Comparison of ENCODE assay signal across 13 cellular contexts in genomic region chr17:75638039-75638438, GRCh38. TPM values are rescaled to one million over a fixed set of nuclear protein-coding genes. Genes with fewer than 3 reads are reported as not detected.
A peak's percentile ranks its signal among the peaks of the same experiment; 100 is the strongest.
DNase-seq lines count a peak whose midpoint lies in the region; ATAC-seq and TF ChIP-seq lines count a peak whose summit lies in the region.
"Not testable (repeated sequence)": the region's sequence is repeated elsewhere in the genome, so short reads cannot be mapped to it uniquely, and the experiment has no call there.
"Had no signal": no experiment of that assay in that cellular context is flagged by ENCODE, and none has a peak within 500 bp of the region (broad histone marks: within the 10 kb centered on the region; RNA-seq: fewer than 3 reads in every experiment).

No MANE protein-coding gene starts in this region.

- TF ChIP-seq EP300 in stomach (IDR thresholded peaks at IDR 0.05): not testable (repeated sequence)

- intact Hi-C loops in left cardiac atrium (cut with DNase I); stomach (cut with DNase I; ENCODE audit: low total_unique reads); thyroid gland (cut with DNase I): not testable (repeated sequence)

- H3K36me3 Mint-ChIP-seq in endothelial cell (ENCODE audit: low read depth, unreplicated experiment); stimulated activated effector memory CD8-positive, alpha-beta T cell treated with anti-CD3 and anti-CD28 coated beads, Interleukin-12 subunit alpha, Interleukin-12 subunit beta, amount 100 ng/mL, for 72 hours: not testable (repeated sequence)

- H3K4me1 ChIP-seq in right atrium auricular region (peaks cover 0 to 76% of the 10 kb centered on the region in 2 donors), mucosa of stomach (ENCODE audit: control insufficient read depth, insufficient read depth, low read length) (peaks cover 96% of the 10 kb centered on the region), stomach (peaks cover 76 to 94% (median 89%) of the 10 kb centered on the region in 4 donors), thyroid gland (peaks cover 69 to 97% of the 10 kb centered on the region in 2 donors)

- TF ChIP-seq POLR2A in stomach (IDR thresholded peaks at IDR 0.05); thyroid gland (IDR thresholded peaks at IDR 0.05): not testable (repeated sequence)

- not testable (repeated sequence) for H3K27ac Mint-ChIP-seq in endothelial cell (ENCODE audit: unreplicated experiment)
- peak overlapping the region; percentile 26 for H3K27ac Mint-ChIP-seq in stimulated activated effector memory CD8-positive, alpha-beta T cell treated with anti-CD3 and anti-CD28 coated beads, Interleukin-12 subunit alpha, Interleukin-12 subunit beta, amount 100 ng/mL, for 72 hours

- 91 to 95% (median 92%) methylated on average over 12 of the region's 12 CpGs for WGBS in stomach, 5 donors
- 95 to 98% methylated on average over 12 of the region's 12 CpGs for WGBS in thyroid gland, 2 donors

- H3K9ac ChIP-seq in mucosa of stomach (ENCODE audit: low read length): peak overlapping the region; percentile 90

- H3K9me3 Mint-ChIP-seq in endothelial cell (ENCODE audit: unreplicated experiment); stimulated activated effector memory CD8-positive, alpha-beta T cell treated with anti-CD3 and anti-CD28 coated beads, Interleukin-12 subunit alpha, Interleukin-12 subunit beta, amount 100 ng/mL, for 72 hours: not testable (repeated sequence)

- not testable (repeated sequence) for TF ChIP-seq CTCF in endothelial cell (IDR thresholded peaks at IDR 0.05; ENCODE audit: unreplicated experiment); right atrium auricular region (IDR thresholded peaks at IDR 0.05); stomach (IDR thresholded peaks at IDR 0.05); thyroid gland (IDR thresholded peaks at IDR 0.05)

- ATAC-seq in left cardiac atrium; stimulated activated effector memory CD8-positive, alpha-beta T cell treated with anti-CD3 and anti-CD28 coated beads, Interleukin-12 subunit alpha, Interleukin-12 subunit beta, amount 100 ng/mL, for 72 hours: not testable (repeated sequence)

- H3K4me1 Mint-ChIP-seq in endothelial cell (ENCODE audit: unreplicated experiment); stimulated activated effector memory CD8-positive, alpha-beta T cell treated with anti-CD3 and anti-CD28 coated beads, Interleukin-12 subunit alpha, Interleukin-12 subunit beta, amount 100 ng/mL, for 72 hours: not testable (repeated sequence)

- H3K27ac ChIP-seq in right atrium auricular region (peak overlapping the region; percentile 58 to 88), stomach (peak overlapping the region; percentile 87 to 96 (median 89)), thyroid gland (peak overlapping the region; percentile 96 to 98 (median 97))

- not testable (repeated sequence) for H3K4me3 ChIP-seq in right atrium auricular region; stomach; thyroid gland (replicated peaks in 1 of 3)
- H3K4me3 ChIP-seq in mucosa of stomach (ENCODE audit: low read length): peak overlapping the region; percentile 14

- not testable (repeated sequence) for H3K9me3 ChIP-seq in right atrium auricular region; mucosa of stomach (ENCODE audit: control insufficient read depth, low read length); stomach; thyroid gland

- H3K27me3 ChIP-seq in right atrium auricular region; mucosa of stomach (ENCODE audit: control insufficient read depth, insufficient read depth, low read length); stomach; thyroid gland: not testable (repeated sequence)

- peak overlapping the region; percentile 31 for H3K4me3 Mint-ChIP-seq in endothelial cell (ENCODE audit: unreplicated experiment)
- H3K4me3 Mint-ChIP-seq in stimulated activated effector memory CD8-positive, alpha-beta T cell treated with anti-CD3 and anti-CD28 coated beads, Interleukin-12 subunit alpha, Interleukin-12 subunit beta, amount 100 ng/mL, for 72 hours: not testable (repeated sequence)

- not testable (repeated sequence) for DNase-seq in endothelial cell (ENCODE audit: low spot score); right atrium auricular region (ENCODE audit: low spot score); stimulated activated effector memory CD8-positive, alpha-beta T cell treated with anti-CD3 and anti-CD28 coated beads, Interleukin-12 subunit alpha, Interleukin-12 subunit beta, amount 100 ng/mL, for 72 hours (ENCODE audit: low spot score in 2 of 2); stomach; thyroid gland
- DNase-seq in left cardiac atrium: peak; percentile 6

- not testable (repeated sequence) for H3K27me3 Mint-ChIP-seq in endothelial cell (ENCODE audit: unreplicated experiment)

- not testable (repeated sequence) for H3K36me3 ChIP-seq in right atrium auricular region; mucosa of stomach (ENCODE audit: control insufficient read depth, insufficient read depth, low read length); thyroid gland
- peaks cover 0 to 29% (median 21%) of the 10 kb centered on the region in 4 donors for H3K36me3 ChIP-seq in stomach

RNA-seq across cellular contexts. Expression of gene SMIM5, which starts 4.8 kb away (rescaled TPM):
- total RNA-seq in endothelial cell (ENCODE audit: unreplicated experiment) (1.1 TPM), left cardiac atrium (10 to 100 TPM in 1 of 2 donors, 1 to 10 TPM in 1; 8.6 to 11.4 TPM), right atrium auricular region (10 to 100 TPM in 1 of 2 donors, 1 to 10 TPM in 1; 6.4 to 12.0 TPM), stomach (10 to 100 TPM in 1 of 5 donors, 1 to 10 TPM in 1, under 1 TPM in 1, not detected in 2; 0.58 to 12.7 (median 3.6) TPM), thyroid gland (10 to 100 TPM in 2 of 4 donors, 1 to 10 TPM in 2; 2.3 to 13.6 (median 7.9) TPM)
- 10 to 100 TPM in 1 of 3 donors, 1 to 10 TPM in 2; 5.9 to 29.5 (median 10.0) TPM for polyA plus RNA-seq in stomach
- total RNA-seq: A673; CD4-positive, alpha-beta memory T cell; Daoy; G401; GM12878 had no signal
- polyA plus RNA-seq: AG04450; CD4-positive, alpha-beta memory T cell had no signal

RNA-seq across cellular contexts. Expression of gene RECQL5, which starts 28.9 kb away (rescaled TPM):
- total RNA-seq in endothelial cell (ENCODE audit: unreplicated experiment) (40.2 TPM), left cardiac atrium (10 to 100 TPM; 11.3 to 15.5 TPM), right atrium auricular region (1 to 10 TPM; 6.2 to 7.1 TPM), stomach (100 to 1,000 TPM in 2 of 5 donors, 10 to 100 TPM in 3; 21.4 to 229 (median 46.7) TPM), thyroid gland (10 to 100 TPM; 41.9 to 91.8 (median 70.1) TPM)
- polyA plus RNA-seq in stomach: 10 to 100 TPM; 29.6 to 61.4 (median 50.8) TPM

RNA-seq across cellular contexts. Expression of gene SAP30BP, which starts 29.1 kb away (rescaled TPM):
- total RNA-seq in endothelial cell (ENCODE audit: unreplicated experiment) (125 TPM), left cardiac atrium (10 to 100 TPM; 47.2 to 59.6 TPM), right atrium auricular region (10 to 100 TPM; 28.5 to 44.6 TPM), stomach (100 to 1,000 TPM in 2 of 5 donors, 10 to 100 TPM in 3; 24.6 to 154 (median 72.9) TPM), thyroid gland (10 to 100 TPM; 52.5 to 83.6 (median 72.7) TPM)
- polyA plus RNA-seq in stomach: 10 to 100 TPM; 59.0 to 82.5 (median 72.8) TPM

RNA-seq across cellular contexts. Expression of gene MYO15B, which starts 50.4 kb away (rescaled TPM):
- total RNA-seq in endothelial cell (ENCODE audit: unreplicated experiment) (224 TPM), left cardiac atrium (10 to 100 TPM; 61.5 to 88.4 TPM), right atrium auricular region (10 to 100 TPM; 29.3 to 34.3 TPM), stomach (100 to 1,000 TPM; 138 to 515 (median 186) TPM), thyroid gland (100 to 1,000 TPM in 2 of 4 donors, 10 to 100 TPM in 2; 64.9 to 209 (median 120) TPM)
- polyA plus RNA-seq in stomach: 10 to 100 TPM; 67.7 to 82.3 (median 68.5) TPM
